ENCODE assay signal across 12 cellular contexts in the genomic region with DNA sequence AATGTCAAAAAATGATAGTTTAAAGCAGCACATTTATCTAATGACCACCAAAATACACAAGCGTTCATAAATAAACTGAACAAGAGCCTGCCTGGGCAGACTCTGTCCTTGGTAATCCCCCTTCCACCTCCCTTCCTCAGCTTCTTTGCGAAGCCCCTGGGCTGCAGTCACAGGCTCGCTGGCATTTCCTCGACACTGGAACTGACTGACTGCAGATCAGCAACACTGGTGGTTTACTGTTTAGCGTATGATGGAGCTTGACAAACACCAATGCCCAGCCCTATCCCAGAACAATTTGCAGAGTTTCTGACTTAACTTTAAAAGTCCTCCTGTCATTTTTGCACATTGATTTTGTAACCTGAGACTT. TPM values are rescaled to one million over a fixed set of nuclear protein-coding genes. Genes with fewer than 3 reads are reported as not detected.
DNase-seq lines count a peak whose midpoint lies in the region; ATAC-seq and TF ChIP-seq lines count a peak whose summit lies in the region.
"Had no signal": no experiment of that assay in that cellular context is flagged by ENCODE, and none has a peak within 500 bp of the region (broad histone marks: within the 10 kb centered on the region; RNA-seq: fewer than 3 reads in every experiment).

No MANE protein-coding gene starts in this region.

- H2BK5ac ChIP-seq in mesenchymal stem cell (ENCODE audit: low read depth, low read length, poor library complexity, severe bottlenecking), result no peak overlapping the region

- 96% methylated on average over 5 of the region's 5 CpGs for WGBS in mesenchymal stem cell

- peaks cover 12% of the 10 kb centered on the region for H3K9me3 Mint-ChIP-seq in glutamatergic neuron (ENCODE audit: unreplicated experiment)

- H3K27ac ChIP-seq in BLaER1 (no peak overlapping the region), mesenchymal stem cell (ENCODE audit: low read length, poor library complexity, severe bottlenecking) (no peak overlapping the region)

- no peak overlapping the region for H3K27ac Mint-ChIP-seq in glutamatergic neuron (ENCODE audit: unreplicated experiment)
- H3K27ac Mint-ChIP-seq: naive B cell had no signal

- 0 out of 2 replicates have a peak, but pooled peaks cover 3% of the 10 kb centered on the region for H3K9me3 ChIP-seq in BLaER1
- H3K9me3 ChIP-seq in mesenchymal stem cell (ENCODE audit: control insufficient read depth, low read length), result no peaks in the 10 kb centered on the region

- H3K36me3 Mint-ChIP-seq in glutamatergic neuron (ENCODE audit: unreplicated experiment), result peaks cover 9% of the 10 kb centered on the region
- H3K36me3 Mint-ChIP-seq: naive B cell had no signal

- H3K14ac ChIP-seq in mesenchymal stem cell (ENCODE audit: low read length in 2 of 2), result no peak overlapping the region

- H2BK120ac ChIP-seq in mesenchymal stem cell (ENCODE audit: low read depth, low read length), result no peak overlapping the region

- peaks cover 7% of the 10 kb centered on the region; the same call in 1 of the 2 replicates for H3K36me3 ChIP-seq in BLaER1
- peaks cover 8 to 43% of the 10 kb centered on the region in 2 experiments for H3K36me3 ChIP-seq in mesenchymal stem cell (ENCODE audit: control insufficient read depth in 1 of 2, insufficient read depth in 2 of 2, low read depth in 1 of 2, low read length in 2 of 2)

- no peaks in the 10 kb centered on the region for H4K20me1 ChIP-seq in BLaER1

- no peak overlapping the region for H2BK15ac ChIP-seq in mesenchymal stem cell (ENCODE audit: low read depth, poor library complexity, severe bottlenecking)

- no peak overlapping the region for H4K8ac ChIP-seq in mesenchymal stem cell (ENCODE audit: low read length)

- H2AK5ac ChIP-seq in mesenchymal stem cell (ENCODE audit: low read length, severe bottlenecking), result no peak overlapping the region

- DNase-seq in HT-29 (ENCODE audit: low spot score), result no peak
- no peak for DNase-seq in NCI-H2107 (lab: John Stamatoyannopoulos, UW)
- DNase-seq in glutamatergic neuron, result no peak
- DNase-seq in mesenchymal stem cell, result no peak
- DNase-seq: ACHN; naive B cell; NCI-H524 treated with DMSO at 0.1 percent for 48 hours; stimulated activated naive CD4-positive, alpha-beta T cell treated with Interleukin-2 at 50 U/mL for 16 hours had no signal

- no peak overlapping the region for H3K9ac ChIP-seq in BLaER1
- H3K9ac ChIP-seq in mesenchymal stem cell (ENCODE audit: low read length), result no peak overlapping the region

- ATAC-seq in GM19324 (IDR thresholded peaks at IDR 0.05; ENCODE audit: low FRiP score, unreplicated experiment), result peak; percentile 59
- peak; percentile 61 for ATAC-seq in HG02588 (IDR thresholded peaks at IDR 0.05; ENCODE audit: unreplicated experiment)
- peak; percentile 54 for ATAC-seq in HG03342 (IDR thresholded peaks at IDR 0.05; ENCODE audit: unreplicated experiment)

- H3K4me1 ChIP-seq in BLaER1, result peaks cover 12% of the 10 kb centered on the region
- peaks cover 14% of the 10 kb centered on the region for H3K4me1 ChIP-seq in mesenchymal stem cell (ENCODE audit: control insufficient read depth, insufficient read depth, low read depth, low read length)

- no peak overlapping the region for H3K4me3 Mint-ChIP-seq in glutamatergic neuron (ENCODE audit: unreplicated experiment)
- H3K4me3 Mint-ChIP-seq: naive B cell had no signal

- peaks cover 9% of the 10 kb centered on the region for H3K27me3 Mint-ChIP-seq in glutamatergic neuron (ENCODE audit: unreplicated experiment)

- no peak overlapping the region for H3K18ac ChIP-seq in mesenchymal stem cell (ENCODE audit: low read depth in 1 of 2, low read length in 2 of 2)

- H3K79me1 ChIP-seq in mesenchymal stem cell (replicated peaks; ENCODE audit: low read length, poor library complexity, severe bottlenecking), result peaks cover 3% of the 10 kb centered on the region

- H2AFZ ChIP-seq in mesenchymal stem cell (ENCODE audit: low read depth, low read length), result no peak overlapping the region

- H3K4me2 ChIP-seq in BLaER1 (peak overlapping the region; percentile 6), mesenchymal stem cell (ENCODE audit: low read length, poor library complexity, severe bottlenecking) (no peak overlapping the region)

- H4K91ac ChIP-seq in mesenchymal stem cell (ENCODE audit: low read length), result no peak overlapping the region

- H3K4me3 ChIP-seq in BLaER1 (no peak overlapping the region), mesenchymal stem cell (ENCODE audit: insufficient read depth in 1 of 2, low read depth in 1 of 2, low read length in 2 of 2) (no peak overlapping the region)

- no peak for TF ChIP-seq CTCF in glutamatergic neuron (IDR thresholded peaks at IDR 0.05; ENCODE audit: partially characterized antibody, unreplicated experiment)

- peaks cover 39% of the 10 kb centered on the region for H3K4me1 Mint-ChIP-seq in glutamatergic neuron (ENCODE audit: low read depth, unreplicated experiment)

- no peak overlapping the region for H2BK12ac ChIP-seq in mesenchymal stem cell (ENCODE audit: low read length in 2 of 2)

- H3K23ac ChIP-seq in mesenchymal stem cell (ENCODE audit: low read length in 2 of 2), result no peak overlapping the region

- no peak overlapping the region for H3K4ac ChIP-seq in mesenchymal stem cell (ENCODE audit: low read depth in 1 of 2, low read length in 2 of 2)

- H3K27me3 ChIP-seq in BLaER1 (no peaks in the 10 kb centered on the region), mesenchymal stem cell (ENCODE audit: control insufficient read depth in 1 of 2, insufficient read depth in 1 of 2, low read length in 2 of 2) (no peaks in the 10 kb centered on the region)

RNA-seq across cellular contexts. Expression of a gene that starts 55.9 kb away (rescaled TPM):
- total RNA-seq in HT-29 (2014; rRNA removed; shearing (Covaris generic)), result 41.0 and 42.0 TPM in 2 replicates
- 41.9 TPM for total RNA-seq in glutamatergic neuron (ENCODE audit: unreplicated experiment)
- 1.9 TPM for polyA plus RNA-seq in mesenchymal stem cell (2013, experiment 1 of 2)
- polyA plus RNA-seq in mesenchymal stem cell (2013, experiment 2 of 2), result 1.8 TPM
